In the genomic region with DNA sequence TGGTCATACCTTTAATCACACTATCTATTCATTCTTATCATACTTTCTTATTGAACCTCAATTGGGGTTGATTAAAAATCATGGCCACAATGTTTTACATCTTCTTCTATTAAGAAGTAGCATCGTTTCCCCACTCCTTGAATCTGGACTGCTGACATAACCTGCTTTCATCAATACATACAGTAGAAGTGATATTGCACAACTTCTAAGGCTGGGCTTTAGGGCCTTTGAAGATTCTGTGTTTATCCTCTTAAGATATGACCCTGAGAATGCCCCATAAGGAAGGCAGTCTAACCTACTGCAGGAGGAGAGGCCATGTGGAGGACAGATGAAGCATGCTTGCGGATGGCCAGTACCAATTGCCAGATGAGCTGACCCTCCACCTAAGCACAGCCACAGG, we compare ENCODE assay signal across 35 cellular contexts.
"Had no signal": no experiment of that assay in that cellular context is flagged by ENCODE, and none has a peak within 500 bp of the region (broad histone marks: within the 10 kb centered on the region; RNA-seq: fewer than 3 reads in every experiment).

No MANE protein-coding gene starts in this region.

- DNase-seq: Karpas-422, Kasumi-1, MG63, MM.1S, MV-4-11, NCI-H1048, NCI-H1092, NCI-H1092 treated with DMSO at 0.1 percent for 48 hours, NCI-H1105, NCI-H1105 treated with DMSO at 0.1 percent for 48 hours, NCI-H1417, NCI-H1417 treated with DMSO at 0.1 percent for 48 hours, NCI-H1436, NCI-H1436 treated with DMSO at 0.1 percent for 48 hours, NCI-H146, NCI-H1694, NCI-H1694 treated with DMSO at 0.1 percent for 48 hours, NCI-H187, NCI-H187 treated with DMSO at 0.1 percent for 48 hours, NCI-H1930, NCI-H2029, NCI-H2029 treated with DMSO at 0.1 percent for 48 hours, NCI-H2081, NCI-H2081 treated with DMSO at 0.1 percent for 48 hours, NCI-H2107, NCI-H2171, NCI-H2171 treated with DMSO at 0.1 percent for 48 hours, NCI-H2227 treated with DMSO at 0.1 percent for 48 hours, NCI-H226, NCI-H345, NCI-H446, NCI-H446 treated with DMSO at 0.1 percent for 48 hours, NCI-H510A, NCI-H510A treated with DMSO at 0.1 percent for 48 hours, NCI-H524 had no signal

- H3K36me3 ChIP-seq: MG63 had no signal

- H3K4me3 ChIP-seq: MG63 had no signal

- H3K9me3 ChIP-seq: MG63 had no signal

- H3K27me3 ChIP-seq: MG63 had no signal
